ENCODE assay signal across 1 cellular context in the genomic region with DNA sequence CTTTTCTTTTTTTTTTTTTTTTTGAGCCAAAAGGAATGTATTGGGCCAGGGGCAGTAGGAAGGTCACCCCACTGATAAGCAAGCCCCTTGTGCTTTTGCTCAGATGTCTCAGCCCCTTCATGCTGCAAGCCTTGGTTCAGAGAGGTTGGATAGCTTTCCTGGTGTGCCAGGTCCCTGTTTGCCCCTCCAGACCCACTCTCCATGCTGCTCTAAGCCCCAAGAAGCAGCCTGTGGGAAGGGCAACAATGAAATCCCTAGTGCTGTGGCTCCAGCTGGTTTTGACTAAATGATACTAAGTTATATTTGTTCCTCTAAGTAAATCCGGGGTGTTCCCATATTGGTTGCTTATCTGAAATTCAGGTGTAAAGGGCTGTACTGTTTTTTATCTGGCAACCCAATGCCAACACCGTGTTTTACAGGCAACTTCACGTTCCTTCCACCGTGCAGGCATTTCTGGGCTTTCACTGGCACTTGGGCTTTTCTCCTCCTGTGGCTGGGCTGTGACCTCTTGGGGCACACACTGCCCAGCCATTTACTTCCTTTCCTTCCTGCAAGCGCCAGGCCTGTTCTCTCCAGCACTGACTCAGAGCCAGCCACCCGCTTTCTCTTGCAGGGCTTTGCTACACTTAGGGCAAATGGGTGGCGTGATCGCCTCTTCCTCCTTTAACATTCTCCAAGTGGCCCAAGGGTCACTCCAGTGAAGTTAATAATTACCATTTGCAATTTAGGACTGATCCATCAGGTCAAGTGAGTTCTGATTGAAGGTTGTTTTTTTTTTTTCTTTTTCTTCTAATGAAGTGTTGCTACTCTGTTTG.
TF ChIP-seq lines count a peak whose summit lies in the region.

No MANE protein-coding gene starts in this region.

TF ChIP-seq in endothelial cell of umbilical vein, 7 proteins besides CTCF, POLR2A, EP300 and RAD21:
- no peak for TF ChIP-seq MYC (IDR thresholded peaks at IDR 0.05; ENCODE audit: low read depth, low read length)
- TF ChIP-seq EZH2 (IDR thresholded peaks at IDR 0.05; ENCODE audit: borderline replicate concordance, low read depth, low read length, severe bottlenecking), result no peak
- TF ChIP-seq JUN (IDR thresholded peaks at IDR 0.05; ENCODE audit: borderline replicate concordance, insufficient read depth, insufficient read length, low read depth), result no peak
- peak; percentile 71 for TF ChIP-seq FOS (IDR thresholded peaks at IDR 0.05; ENCODE audit: borderline replicate concordance, insufficient read depth, low read length)
- no peak for TF ChIP-seq GATA2 (IDR thresholded peaks at IDR 0.05; ENCODE audit: insufficient read depth, insufficient read length, low read depth, low read length)
- TF ChIP-seq, protein P1, sequence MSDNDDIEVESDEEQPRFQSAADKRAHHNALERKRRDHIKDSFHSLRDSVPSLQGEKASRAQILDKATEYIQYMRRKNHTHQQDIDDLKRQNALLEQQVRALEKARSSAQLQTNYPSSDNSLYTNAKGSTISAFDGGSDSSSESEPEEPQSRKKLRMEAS (IDR thresholded peaks at IDR 0.05; ENCODE audit: insufficient read depth, insufficient read length), result no peak
- TF ChIP-seq POLR2AphosphoS5 (IDR thresholded peaks at IDR 0.05; ENCODE audit: insufficient read depth, low read depth, low read length), result peak; percentile 74
